In the genomic region with DNA sequence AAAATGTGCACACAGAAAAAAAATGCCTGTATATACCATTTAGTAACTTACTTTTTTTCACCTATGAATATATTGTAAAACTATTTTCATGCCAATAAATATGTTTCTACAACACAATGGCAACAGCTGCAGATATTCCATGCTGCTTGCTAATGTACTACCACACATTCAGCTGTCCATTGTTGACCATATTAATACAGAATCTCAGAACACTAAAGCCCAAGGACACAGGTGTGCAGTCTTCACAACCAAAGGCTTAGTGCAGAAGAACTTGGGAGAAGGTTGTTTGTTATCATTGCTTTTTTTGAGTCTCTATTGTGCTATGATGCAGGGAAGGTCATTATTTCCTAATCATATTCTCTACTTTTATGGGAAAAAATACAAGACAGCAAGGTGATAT, we compare ENCODE assay signal across 15 cellular contexts.
DNase-seq lines count a peak whose midpoint lies in the region; ATAC-seq lines count a peak whose summit lies in the region.
"Had no signal": no experiment of that assay in that cellular context is flagged by ENCODE, and none has a peak within 500 bp of the region (broad histone marks: within the 10 kb centered on the region; RNA-seq: fewer than 3 reads in every experiment).

No MANE protein-coding gene starts in this region.

- ATAC-seq in GM18870 (IDR thresholded peaks at IDR 0.05; ENCODE audit: unreplicated experiment): no peak
- ATAC-seq: A549; CD8-positive, alpha-beta T cell had no signal

- DNase-seq in LHCN-M2 (ENCODE audit: low read depth): peak; percentile 89
- peak; percentile 56 for DNase-seq in myocyte (ENCODE audit: low read depth)
- DNase-seq in skeletal muscle cell (ENCODE audit: low read depth): peak; percentile 52
- DNase-seq in activated gamma-delta T cell treated with Interleukin-2 at 50 U/mL for 16 hours: no peak
- DNase-seq in NCI-H526 treated with DMSO at 0.1 percent for 48 hours (lab: John Stamatoyannopoulos, UW): no peak
- DNase-seq: AML-193; Caco-2; Calu3; CD4-positive, alpha-beta T cell; CD8-positive, alpha-beta T cell; DMS79 treated with DMSO at 0.1 percent for 48 hours; GF-D8 had no signal

- no peak overlapping the region for H3K4me3 ChIP-seq in skeletal muscle cell (ENCODE audit: low read depth, low read length)
- H3K4me3 ChIP-seq: A549; BLaER1 treated with 17β-estradiol and CSF1 and Interleukin-3, amounts not matched to agents 10 nM and 100 nM had no signal

Comparison
In these comparisons a context has a peak if more than half of its experiments do, and no peak if none do; other contexts are left out.
1. DNase-seq: peak in LHCN-M2 (single experiment), myocyte (single experiment) and skeletal muscle cell (single experiment); none in activated gamma-delta T cell treated with Interleukin-2 at 50 U/mL for 16 hours (single experiment) and NCI-H526 treated with DMSO at 0.1 percent for 48 hours (single experiment).